In the genomic region with DNA sequence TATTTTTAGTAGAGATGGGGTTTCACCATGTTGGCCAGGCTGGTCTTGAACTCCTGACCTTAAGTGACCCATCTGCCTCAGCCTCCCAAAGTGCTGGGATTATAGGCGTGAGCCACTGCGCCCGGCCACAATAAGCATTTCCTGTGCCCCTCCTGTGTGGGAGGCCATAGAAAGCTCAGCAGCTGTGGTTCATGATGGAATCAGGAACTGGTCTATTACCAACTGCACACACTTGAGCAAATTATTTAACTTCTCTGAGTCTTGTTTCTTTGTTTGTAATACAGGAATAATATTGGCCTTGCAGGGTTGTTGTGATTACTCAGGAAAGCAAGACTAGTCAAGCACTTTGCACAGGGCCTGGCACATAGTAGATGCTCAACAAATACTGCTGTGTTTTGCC, we compare ENCODE assay signal across 18 cellular contexts. TPM values are rescaled to one million over a fixed set of nuclear protein-coding genes. Genes with fewer than 3 reads are reported as not detected.
A peak's percentile ranks its signal among the peaks of the same experiment; 100 is the strongest.
DNase-seq lines count a peak whose midpoint lies in the region.
"Had no signal": no experiment of that assay in that cellular context is flagged by ENCODE, and none has a peak within 500 bp of the region (broad histone marks: within the 10 kb centered on the region; RNA-seq: fewer than 3 reads in every experiment).

No MANE protein-coding gene starts in this region.

- no peak overlapping the region for H3K9ac ChIP-seq in BLaER1
- H3K9ac ChIP-seq: GM23248 had no signal

- H3K9me3 ChIP-seq in BLaER1 = no peaks in the 10 kb centered on the region
- no peaks in the 10 kb centered on the region for H3K9me3 ChIP-seq in CD8-positive, alpha-beta memory T cell (ENCODE audit: low read length)
- H3K9me3 ChIP-seq: SJSA1 had no signal

- no peaks in the 10 kb centered on the region for H3K36me3 Mint-ChIP-seq in CD8-positive, alpha-beta memory T cell

- POLR2A ChIA-PET in CD8-positive, alpha-beta memory T cell (lab: Charles Lee) = interaction anchor here (0.6 kb wide), 1 partner anchor 61 kb away, joined by 4 read pairs; no protein-coding TSS in a partner anchor

- H3K4me1 ChIP-seq in BLaER1 = peaks cover 25% of the 10 kb centered on the region
- H3K4me1 ChIP-seq in CD8-positive, alpha-beta memory T cell (ENCODE audit: insufficient read depth, low read length) = peaks cover 6% of the 10 kb centered on the region
- H3K4me1 ChIP-seq: SJSA1 had no signal

- H3K4me3 ChIP-seq in BLaER1 = no peak overlapping the region
- no peak overlapping the region for H3K4me3 ChIP-seq in CD8-positive, alpha-beta memory T cell (ENCODE audit: low read length)
- H3K4me3 ChIP-seq: GM23248, K562, SJSA1 had no signal

- H3K27ac ChIP-seq in BLaER1 = no peak overlapping the region
- H3K27ac ChIP-seq in CD8-positive, alpha-beta memory T cell (ENCODE audit: low read depth, low read length) = no peak overlapping the region
- H3K27ac ChIP-seq: GM23248, SJSA1 had no signal

- H3K36me3 ChIP-seq in BLaER1 = no peaks in the 10 kb centered on the region
- H3K36me3 ChIP-seq in CD8-positive, alpha-beta memory T cell (ENCODE audit: insufficient read depth, low read length) = no peaks in the 10 kb centered on the region
- H3K36me3 ChIP-seq: SJSA1 had no signal

- CTCF ChIA-PET in CD8-positive, alpha-beta memory T cell (lab: Charles Lee) = interaction anchor here (2.4 to 7.8 kb wide), 4 partner anchors 34 to 221 kb away, joined by 12 to 185 read pairs (median 46); no protein-coding TSS in a partner anchor

- H3K9me3 Mint-ChIP-seq in CD8-positive, alpha-beta memory T cell = no peaks in the 10 kb centered on the region

- no peak overlapping the region for H3K4me3 Mint-ChIP-seq in CD8-positive, alpha-beta memory T cell

- peaks cover 5% of the 10 kb centered on the region; the same call in 1 of the 2 replicates for H4K20me1 ChIP-seq in BLaER1

- DNase-seq in GF-D8 (lab: John Stamatoyannopoulos, UW) (peak; percentile 24), MV-4-11 (lab: John Stamatoyannopoulos, UW) (peak; percentile 93), UCSD-AML1 (lab: John Stamatoyannopoulos, UW; ENCODE audit: unreplicated experiment) (peak; percentile 42), NCI-H510A (lab: John Stamatoyannopoulos, UW) (no peak), DMS153 treated with DMSO at 0.1 percent for 48 hours (lab: John Stamatoyannopoulos, UW; ENCODE audit: unreplicated experiment) (no peak)
- DNase-seq in CD8-positive, alpha-beta memory T cell = no peak
- no peak for DNase-seq in stimulated activated naive CD4-positive, alpha-beta T cell (lab: John Stamatoyannopoulos, UW)
- DNase-seq: GDM1, GM23248, NCI-H1092 treated with DMSO at 0.1 percent for 48 hours, NCI-H1694 treated with DMSO at 0.1 percent for 48 hours, NCI-H510A treated with DMSO at 0.1 percent for 48 hours, NCI-H774 had no signal

- H3K4me2 ChIP-seq in BLaER1 = peak overlapping the region; percentile 36

- H3K27me3 Mint-ChIP-seq in CD8-positive, alpha-beta memory T cell = peaks cover 7 to 21% of the 10 kb centered on the region in 2 donors

- H3K27me3 ChIP-seq in BLaER1 = peaks cover 33% of the 10 kb centered on the region
- no peaks in the 10 kb centered on the region for H3K27me3 ChIP-seq in CD8-positive, alpha-beta memory T cell (ENCODE audit: insufficient read depth, low read length, poor library complexity, severe bottlenecking)

- H3K27ac Mint-ChIP-seq in CD8-positive, alpha-beta memory T cell = no peak overlapping the region

- H3K4me1 Mint-ChIP-seq in CD8-positive, alpha-beta memory T cell = peaks cover 6 to 10% (median 7%) of the 10 kb centered on the region in 3 donors

RNA-seq across cellular contexts. Expression of gene RHBG, which starts 15.0 kb away (rescaled TPM):
- total RNA-seq in CD8-positive, alpha-beta memory T cell = not detected
- polyA plus RNA-seq in CD8-positive, alpha-beta memory T cell = not detected
- total RNA-seq: GM23248; K562; SJSA1; T-helper 2 cell treated with Interferon-gamma antibody and Interleukin-4, amounts not matched to agents 100 ng/mL and 5 ng/mL, for 36 hours had no signal
- polyA plus RNA-seq: BJ, GM23248, K562 had no signal

RNA-seq across cellular contexts. Expression of gene TSACC, which starts 45.7 kb away (rescaled TPM):
- under 1 TPM in 1 of 2 experiments, not detected in 1; 0.53 TPM for total RNA-seq in CD8-positive, alpha-beta memory T cell
- polyA plus RNA-seq in CD8-positive, alpha-beta memory T cell = 0.84 TPM
- total RNA-seq: GM23248; SJSA1; T-helper 2 cell treated with Interferon-gamma antibody and Interleukin-4, amounts not matched to agents 100 ng/mL and 5 ng/mL, for 36 hours had no signal

RNA-seq across cellular contexts. Expression of gene CCT3, which starts 45.9 kb away (rescaled TPM):
- total RNA-seq in CD8-positive, alpha-beta memory T cell = 100 to 1,000 TPM; 526 to 528 TPM
- polyA plus RNA-seq in CD8-positive, alpha-beta memory T cell = 199 TPM

Comparison
In these comparisons a context has a peak if more than half of its experiments do, and no peak if none do; other contexts are left out.
1. DNase-seq: peak in GF-D8 (single experiment), MV-4-11 (single experiment) and UCSD-AML1 (single experiment); none in NCI-H510A (single experiment), CD8-positive, alpha-beta memory T cell (0 of 5), stimulated activated naive CD4-positive, alpha-beta T cell (0 of 6) and DMS153 treated with DMSO at 0.1 percent for 48 hours (single experiment).